Comparison of ENCODE assay signal across 25 cellular contexts in the genomic region with DNA sequence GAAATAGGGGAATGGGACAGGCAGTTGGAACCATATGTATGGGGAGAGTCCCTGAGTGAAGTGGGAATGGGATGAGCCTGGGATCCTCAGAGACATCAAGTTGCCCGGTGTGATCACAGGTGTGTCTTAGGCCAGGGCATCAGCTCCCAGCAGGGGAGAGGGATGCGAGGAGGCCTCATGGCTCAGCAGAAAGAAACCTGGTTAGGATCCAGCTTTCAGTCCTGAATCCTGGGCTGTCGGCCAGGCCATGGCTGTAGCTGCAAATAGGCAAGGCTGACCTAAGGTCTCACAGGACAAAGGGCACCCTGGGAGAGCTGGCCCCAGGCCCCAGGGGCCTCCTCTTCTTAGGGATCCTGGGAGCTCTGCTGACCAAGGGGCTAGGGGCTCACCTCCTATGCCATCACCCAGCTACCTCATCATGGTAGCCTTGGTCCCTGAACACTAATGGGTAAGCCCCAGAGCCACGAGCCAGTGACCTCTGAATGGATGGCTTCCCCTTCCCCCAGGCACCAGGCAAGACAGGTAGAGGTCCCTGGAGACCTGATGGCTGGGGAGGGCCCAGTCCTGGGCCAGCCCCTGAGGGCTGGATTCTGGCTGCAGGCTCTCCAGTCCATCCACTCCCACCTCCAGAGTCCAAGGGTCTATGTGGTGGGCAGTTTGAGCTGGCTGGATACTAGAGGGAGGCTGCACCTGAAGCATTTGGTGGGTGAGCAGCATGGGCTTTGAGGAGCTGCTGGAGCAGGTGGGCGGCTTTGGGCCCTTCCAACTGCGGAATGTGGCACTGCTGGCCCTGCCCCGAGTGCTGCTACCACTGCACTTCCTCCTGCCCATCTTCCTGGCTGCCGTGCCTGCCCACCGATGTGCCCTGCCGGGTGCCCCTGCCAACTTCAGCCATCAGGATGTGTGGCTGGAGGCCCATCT. TPM values are rescaled to one million over a fixed set of nuclear protein-coding genes. Genes with fewer than 3 reads are reported as not detected.
DNase-seq lines count a peak whose midpoint lies in the region; ATAC-seq, FAIRE-seq and TF ChIP-seq lines count a peak whose summit lies in the region.
"Had no signal": no experiment of that assay in that cellular context is flagged by ENCODE, and none has a peak within 500 bp of the region (broad histone marks: within the 10 kb centered on the region; RNA-seq: fewer than 3 reads in every experiment).

A gene with protein sequence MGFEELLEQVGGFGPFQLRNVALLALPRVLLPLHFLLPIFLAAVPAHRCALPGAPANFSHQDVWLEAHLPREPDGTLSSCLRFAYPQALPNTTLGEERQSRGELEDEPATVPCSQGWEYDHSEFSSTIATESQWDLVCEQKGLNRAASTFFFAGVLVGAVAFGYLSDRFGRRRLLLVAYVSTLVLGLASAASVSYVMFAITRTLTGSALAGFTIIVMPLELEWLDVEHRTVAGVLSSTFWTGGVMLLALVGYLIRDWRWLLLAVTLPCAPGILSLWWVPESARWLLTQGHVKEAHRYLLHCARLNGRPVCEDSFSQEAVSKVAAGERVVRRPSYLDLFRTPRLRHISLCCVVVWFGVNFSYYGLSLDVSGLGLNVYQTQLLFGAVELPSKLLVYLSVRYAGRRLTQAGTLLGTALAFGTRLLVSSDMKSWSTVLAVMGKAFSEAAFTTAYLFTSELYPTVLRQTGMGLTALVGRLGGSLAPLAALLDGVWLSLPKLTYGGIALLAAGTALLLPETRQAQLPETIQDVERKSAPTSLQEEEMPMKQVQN (plus strand): TSS at position 617 of the 921 bp plus-strand sequence. CDS start 99 bp downstream, at position 716.

- no peak for ATAC-seq in GM12878
- peak; percentile 26 to 49 for ATAC-seq in right cardiac atrium
- peak in 3 of 4 donors; percentile 86 to 97 (median 86) for ATAC-seq in pancreas
- no peak for ATAC-seq in GM21360 (IDR thresholded peaks at IDR 0.05; ENCODE audit: unreplicated experiment)
- ATAC-seq in GM21723 (IDR thresholded peaks at IDR 0.05; ENCODE audit: unreplicated experiment): no peak
- ATAC-seq: activated naive CD8-positive, alpha-beta T cell treated with anti-CD3 and anti-CD28 coated beads, Interleukin-2, amount 50 U/mL, for 24 hours; activated T-cell treated with anti-CD3 and anti-CD28 coated beads, Interleukin-2, amount 50 U/mL, for 72 hours; effector memory CD8-positive, alpha-beta T cell; stimulated activated naive B cell treated with anti-CD40 and anti-IgM and Interleukin-4, amounts not matched to agents 10 μg/mL and 1 μg/mL and 100 μg/mL, for 72 hours had no signal

- H3K9me3 ChIP-seq in GM12878 (replicated peaks; ENCODE audit: control insufficient read depth, insufficient read depth, low read length): no peaks in the 10 kb centered on the region; the same call in 2 of the 3 replicates
- no peaks in the 10 kb centered on the region for H3K9me3 ChIP-seq in right cardiac atrium (ENCODE audit: control insufficient read depth, low read length)
- H3K9me3 ChIP-seq in pancreas: no peaks in the 10 kb centered on the region
- H3K9me3 ChIP-seq in prostate gland: no peaks in the 10 kb centered on the region

- no peak for TF ChIP-seq EP300 in GM12878 (IDR thresholded peaks at IDR 0.05; ENCODE audit: borderline replicate concordance in 1 of 2, control insufficient read depth in 1 of 2, low read depth in 2 of 2, low read length in 2 of 2)

- in situ Hi-C loops in GM12878 (cut with MboI): no loop called here

- H3K27ac ChIP-seq in GM12878 (ENCODE audit: control insufficient read depth, insufficient read depth) (no peak within 1 kb of the TSS), right cardiac atrium (ENCODE audit: low read length) (no peak within 1 kb of the TSS), pancreas (no peak within 1 kb of the TSS), prostate gland (no peak within 1 kb of the TSS)
- H3K27ac ChIP-seq: VCaP had no signal

- FAIRE-seq in GM12878 (lab: Jason Lieb, UNC) (no peak), pancreas (lab: Jason Lieb, UNC) (no peak)

- DNase-seq in HuH-7 (ENCODE audit: low spot score): peak; percentile 36
- DNase-seq in GM12878 (ENCODE audit: low read depth, low spot score): no peak
- DNase-seq in right cardiac atrium: peak in 2 of 3 donors; percentile 66 to 74
- DNase-seq in pancreas: peak in 5 of 6 donors; percentile 40 to 74 (median 61)
- DNase-seq in prostate gland (ENCODE audit: low spot score): no peak
- no peak for DNase-seq in activated CD4-positive, CD25-positive, alpha-beta regulatory T cell (lab: John Stamatoyannopoulos, UW)
- DNase-seq: activated CD4-positive, alpha-beta memory T cell treated with anti-CD3 and anti-CD28 coated beads, Interleukin-2, amount 10 ng/mL, durations not matched to agents 7 days and 5 days; activated naive CD8-positive, alpha-beta T cell treated with anti-CD3 and anti-CD28 coated beads, Interleukin-2, amount 50 U/mL, for 24 hours; activated T-cell treated with anti-CD3 and anti-CD28 coated beads, Interleukin-2, amount 50 U/mL, for 72 hours; DMS 273 treated with DMSO at 0.1 percent for 48 hours; effector memory CD8-positive, alpha-beta T cell; naive B cell; NCI-H187; SHP77; stimulated activated naive B cell treated with anti-CD40 and anti-IgM and Interleukin-4, amounts not matched to agents 10 μg/mL and 1 μg/mL and 100 μg/mL, for 72 hours; trophoblast cell had no signal

- no peaks in the 10 kb centered on the region for H3K27me3 ChIP-seq in GM12878 (replicated peaks in 1 of 2; ENCODE audit: control insufficient read depth in 2 of 2, insufficient read depth in 2 of 2, low read length in 1 of 2)
- H3K27me3 ChIP-seq in right cardiac atrium (ENCODE audit: control insufficient read depth, insufficient read depth): no peaks in the 10 kb centered on the region
- H3K27me3 ChIP-seq in pancreas: no peaks in the 10 kb centered on the region
- H3K27me3 ChIP-seq in prostate gland (replicated peaks; ENCODE audit: insufficient read depth): no peaks in the 10 kb centered on the region

- no peaks in the 10 kb centered on the region for H3K4me1 ChIP-seq in GM12878 (ENCODE audit: control insufficient read depth, insufficient read depth, low read length)
- no peaks in the 10 kb centered on the region for H3K4me1 ChIP-seq in right cardiac atrium (ENCODE audit: control insufficient read depth, insufficient read depth, low read length)
- no peaks in the 10 kb centered on the region for H3K4me1 ChIP-seq in pancreas
- no peaks in the 10 kb centered on the region for H3K4me1 ChIP-seq in prostate gland (replicated peaks)

- SMC1A ChIA-PET in GM12878 (lab: Charles Lee; ENCODE audit: uncharacterized antibody, unreplicated experiment): interaction anchor here (0.8 to 2.6 kb wide), 3 partner anchors 11 to 39 kb away, joined by 3 to 14 read pairs (median 4); a partner anchor contains a TSS

- 42% methylated on average over 10 of the region's 10 CpGs for WGBS in GM12878 (ENCODE audit: insufficient coverage, insufficient replicate concordance, low lambda C conversion rate, missing lambda C conversion rate)
- WGBS in right cardiac atrium: 65% methylated on average over 10 of the region's 10 CpGs
- 66 to 68% methylated on average over 9 to 10 of the region's 10 CpGs for WGBS in pancreas, 2 donors
- WGBS in prostate gland: 59% methylated on average over 9 of the region's 10 CpGs

- intact Hi-C loops in GM12878 (cut with micrococcal nuclease; ENCODE audit: unreplicated experiment) (no loop called here), right cardiac atrium (cut with DNase I) (no loop called here), pancreas (cut with DNase I) (no loop called here), prostate gland (cut with DNase I) (no loop called here)

- RAD21 ChIA-PET in GM12878 (lab: Charles Lee; ENCODE audit: unreplicated experiment): interaction anchor here (0.9 to 1.5 kb wide), 3 partner anchors 25 to 58 kb away, joined by 3 read pairs; no protein-coding TSS in a partner anchor

- no TSS peak for BruUV-seq in GM12878 (replicated peaks; lab: Mats Ljungman, UMichigan)

- no peak for TF ChIP-seq RAD21 in GM12878 (IDR thresholded peaks at IDR 0.05; ENCODE audit: insufficient read depth, low read depth, low read length)

- TF ChIP-seq POLR2A in GM12878 (IDR thresholded peaks at IDR 0.05; ENCODE audit: low read depth, low read length) (peak; percentile 28; the same call in 1 of the 2 replicates), prostate gland (IDR thresholded peaks at IDR 0.05) (no peak)

- CTCF ChIA-PET in GM12878 (lab: Yijun Ruan, JAX): interaction anchor here (0.6 to 2.9 kb wide), 7 partner anchors 9 to 88 kb away, joined by 3 to 17 read pairs (median 4); a partner anchor contains a TSS

- H2AFZ ChIP-seq in GM12878 (ENCODE audit: control insufficient read depth, low read depth, low read length): no peak within 1 kb of the TSS

- no peaks in the 10 kb centered on the region for H3K79me2 ChIP-seq in GM12878 (ENCODE audit: control insufficient read depth, insufficient read depth, low read length)

- H3K4me3 ChIP-seq in GM12878: no peak within 1 kb of the TSS
- H3K4me3 ChIP-seq in right cardiac atrium (ENCODE audit: low read length): no peak within 1 kb of the TSS
- H3K4me3 ChIP-seq in pancreas: no peak within 1 kb of the TSS
- H3K4me3 ChIP-seq in prostate gland: no peak within 1 kb of the TSS

- no peak within 1 kb of the TSS for H3K9ac ChIP-seq in GM12878 (ENCODE audit: control insufficient read depth, insufficient read depth, low read length)

- no peak within 1 kb of the TSS for H3K4me2 ChIP-seq in GM12878 (ENCODE audit: control insufficient read depth, insufficient read depth)

- POLR2A ChIA-PET in GM12878 (lab: Charles Lee): interaction anchor here (0.6 kb wide), 1 partner anchor 318 kb away, joined by 3 read pairs; no protein-coding TSS in a partner anchor

- H3K36me3 ChIP-seq in GM12878 (ENCODE audit: control insufficient read depth in 2 of 2, insufficient read depth in 2 of 2, low read length in 1 of 2): no peaks in the 10 kb centered on the region
- no peaks in the 10 kb centered on the region for H3K36me3 ChIP-seq in pancreas
- no peaks in the 10 kb centered on the region for H3K36me3 ChIP-seq in prostate gland

- TF ChIP-seq CTCF in GM12878 (IDR thresholded peaks at IDR 0.05 in 2 of 3, conservative IDR thresholded peaks at IDR 0.05 in 1 of 3; ENCODE audit: control insufficient read depth in 2 of 3, extremely low read depth in 1 of 3, insufficient read depth in 1 of 3, low read depth in 3 of 3, low read length in 3 of 3) (no peak), pancreas (IDR thresholded peaks at IDR 0.05) (no peak), prostate gland (IDR thresholded peaks at IDR 0.05) (no peak)

- H4K20me1 ChIP-seq in GM12878 (ENCODE audit: control insufficient read depth, insufficient read depth): no peaks in the 10 kb centered on the region

RNA-seq across cellular contexts. Expression of the gene that starts here (rescaled TPM):
- not detected in 2 replicates for total RNA-seq in GM12878 (2013; cell fraction: nucleolus; rRNA removed)
- total RNA-seq in GM12878 (2014; rRNA removed): not detected in 2 replicates
- total RNA-seq in GM12878 (2014; rRNA removed; fragmentation: Illumina TruSeq; extraction: Trizol): not detected in 2 replicates
- total RNA-seq in GM12878 (2021): 0.31 TPM in 1 of 2 replicates, not detected in the other
- polyA plus RNA-seq in GM12878 (2011; ENCODE audit: low read depth): not detected
- polyA plus RNA-seq in GM12878 (2011; rRNA removed): not detected in 2 replicates
- not detected in 2 replicates for polyA plus RNA-seq in GM12878 (2011; cell fraction: cytosol; rRNA removed)
- polyA plus RNA-seq in GM12878 (2011; cell fraction: nucleus; rRNA removed): not detected in 2 replicates
- 0.24 and 0.50 TPM in 2 replicates for polyA plus RNA-seq in GM12878 (2012)
- not detected in 2 replicates for polyA plus RNA-seq in GM12878 (2014; fragmentation: Illumina TruSeq; extraction: Trizol)
- not detected for polyA plus RNA-seq in GM12878 (2014; fragmentation: Nextera tagmentation; extraction: Ambion mirVana)
- not detected in 2 replicates for polyA plus RNA-seq in GM12878 (2014; rRNA removed)
- under 1 TPM in 1 of 2 experiments, not detected in 1; 0.08 TPM for polyA plus RNA-seq in GM12878 (2016; fragmentation: Nextera tagmentation; extraction: Ambion mirVana)
- not detected in 2 replicates for polyA minus RNA-seq in GM12878 (2011; rRNA and poly(A)+ RNA removed)
- polyA minus RNA-seq in GM12878 (2011; cell fraction: cytosol; rRNA and poly(A)+ RNA removed): not detected in 2 replicates
- not detected in 2 replicates for polyA minus RNA-seq in GM12878 (2011; cell fraction: nucleus; rRNA and poly(A)+ RNA removed)
- not detected for total RNA-seq in right cardiac atrium
- polyA plus RNA-seq in right cardiac atrium: not detected
- under 1 TPM in 1 of 6 donors, not detected in 5; 0.16 TPM for total RNA-seq in pancreas
- not detected for polyA plus RNA-seq in pancreas
- total RNA-seq in prostate gland: not detected
- total RNA-seq: activated CD4-positive, alpha-beta memory T cell treated with anti-CD3 and anti-CD28 coated beads, Interleukin-2, amount 10 ng/mL, durations not matched to agents 7 days and 5 days; activated T-cell treated with anti-CD3 and anti-CD28 coated beads, Interleukin-2, amount 50 U/mL, for 72 hours; fibroblast of villous mesenchyme; HT1080; lower leg skin; progenitor cell of endocrine pancreas; T-helper 1 cell treated with Interleukin-12 subunit alpha and Interleukin-12 subunit beta and Interleukin-4 antibody, amounts not matched to agents 30 ng/mL and 1 ng/mL, for 36 hours had no signal
- polyA plus RNA-seq: BJ had no signal

Comparison
In these comparisons a context has a peak if more than half of its experiments do, and no peak if none do; other contexts are left out.
1. Peak in DNase-seq and ATAC-seq in right cardiac atrium; RNA of the gene not detected or under 1 TPM.
2. Peak in DNase-seq and ATAC-seq in pancreas; RNA of the gene not detected or under 1 TPM.